ENCODE assay signal across 25 cellular contexts in the genomic region with DNA sequence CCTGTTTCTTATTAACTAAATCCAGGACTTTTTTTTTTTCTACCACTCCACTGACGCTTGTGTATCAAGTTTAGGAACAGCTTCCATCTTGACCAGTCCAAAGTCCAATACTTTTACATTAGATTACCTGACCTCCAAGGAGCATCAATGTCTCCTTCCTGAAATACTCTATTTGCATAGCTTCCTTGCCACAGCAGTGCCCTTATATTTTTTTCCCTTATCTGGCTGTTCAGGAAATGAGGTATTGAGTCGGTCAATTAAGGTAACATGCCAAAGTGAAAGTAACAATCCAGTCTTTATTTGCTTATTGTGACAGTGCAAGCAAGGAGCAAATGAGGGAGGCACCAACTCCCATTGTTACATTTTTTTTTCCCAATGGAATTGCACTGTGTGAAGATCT.
DNase-seq lines count a peak whose midpoint lies in the region; ATAC-seq, FAIRE-seq and TF ChIP-seq lines count a peak whose summit lies in the region.
"Had no signal": no experiment of that assay in that cellular context is flagged by ENCODE, and none has a peak within 500 bp of the region (broad histone marks: within the 10 kb centered on the region; RNA-seq: fewer than 3 reads in every experiment).

No MANE protein-coding gene starts in this region.

- H3K36me3 ChIP-seq in body of pancreas (replicated peaks in 1 of 2; ENCODE audit: insufficient read depth in 1 of 2, low read depth in 2 of 2): no peaks in the 10 kb centered on the region
- no peaks in the 10 kb centered on the region for H3K36me3 ChIP-seq in pancreas
- H3K36me3 ChIP-seq: SJSA1 had no signal

- no peaks in the 10 kb centered on the region for H3K4me1 Mint-ChIP-seq in activated CD4-positive, alpha-beta memory T cell treated with anti-CD3 and anti-CD28 coated beads for 36 hours (ENCODE audit: low read depth)
- H3K4me1 Mint-ChIP-seq: activated naive CD8-positive, alpha-beta T cell treated with anti-CD3 and anti-CD28 coated beads, Interleukin-2, amount 50 U/mL, for 24 hours; naive thymus-derived CD4-positive, alpha-beta T cell; stimulated activated memory B cell treated with anti-CD40 and anti-IgM and Interleukin-4, amounts not matched to agents 10 μg/mL and 1 μg/mL and 100 μg/mL, for 72 hours had no signal

- H3K9me3 ChIP-seq in body of pancreas (no peaks in the 10 kb centered on the region), pancreas (no peaks in the 10 kb centered on the region)
- H3K9me3 ChIP-seq: SJSA1, testis had no signal

- no peak overlapping the region for H3K4me3 ChIP-seq in body of pancreas
- H3K4me3 ChIP-seq in pancreas: no peak overlapping the region
- H3K4me3 ChIP-seq: SJSA1, testis had no signal

- H3K36me3 Mint-ChIP-seq in activated CD4-positive, alpha-beta memory T cell treated with anti-CD3 and anti-CD28 coated beads for 36 hours: no peaks in the 10 kb centered on the region
- H3K36me3 Mint-ChIP-seq: naive thymus-derived CD4-positive, alpha-beta T cell; stimulated activated memory B cell treated with anti-CD40 and anti-IgM and Interleukin-4, amounts not matched to agents 10 μg/mL and 1 μg/mL and 100 μg/mL, for 72 hours had no signal

- no peak overlapping the region for H3K27ac ChIP-seq in body of pancreas
- H3K27ac ChIP-seq in pancreas: no peak overlapping the region
- H3K27ac ChIP-seq: SJSA1, testis had no signal

- no peaks in the 10 kb centered on the region for H3K9me3 Mint-ChIP-seq in activated CD4-positive, alpha-beta memory T cell treated with anti-CD3 and anti-CD28 coated beads for 36 hours
- H3K9me3 Mint-ChIP-seq: CD4-positive, alpha-beta T cell had no signal

- 13 to 15% methylated on average over 2 of the region's 2 CpGs for WGBS in body of pancreas, 2 donors
- WGBS in pancreas, 2 donors: 12 to 21% methylated on average over 2 of the region's 2 CpGs

- TF ChIP-seq CTCF in body of pancreas (IDR thresholded peaks at IDR 0.05) (no peak), pancreas (IDR thresholded peaks at IDR 0.05) (no peak)

- intact Hi-C loops in body of pancreas (cut with DNase I): no loop called here
- intact Hi-C loops in pancreas (cut with DNase I): no loop called here
- intact Hi-C loops in activated CD4-positive, alpha-beta memory T cell treated with anti-CD3 and anti-CD28 coated beads for 36 hours (cut with micrococcal nuclease): no loop called here

- peak; percentile 15 for DNase-seq in Daoy (ENCODE audit: low read depth)
- peak; percentile 0 for DNase-seq in M059J (ENCODE audit: low read depth)
- no peak for DNase-seq in body of pancreas
- DNase-seq in pancreas: no peak
- no peak for DNase-seq in activated naive CD4-positive, alpha-beta T cell treated with anti-CD3 and anti-CD28 coated beads, Interleukin-2, amount 50 U/mL, for 16 hours
- DNase-seq in activated CD4-positive, alpha-beta memory T cell treated with anti-CD3 and anti-CD28 coated beads for 36 hours: no peak
- DNase-seq in activated CD8-positive, alpha-beta memory T cell treated with anti-CD3 and anti-CD28 coated beads, Interleukin-2, amount 50 U/mL, for 48 hours: no peak
- DNase-seq: activated CD4-positive, alpha-beta T cell treated with anti-CD3 and anti-CD28 coated beads for 1 hour; activated CD8-positive, alpha-beta T cell treated with anti-CD3 and anti-CD28 coated beads, Interleukin-2, amount 10 ng/mL, durations not matched to agents 7 days and 5 days; activated gamma-delta T cell; activated naive CD8-positive, alpha-beta T cell treated with anti-CD3 and anti-CD28 coated beads, Interleukin-2, amount 50 U/mL, for 24 hours; CD4-positive, alpha-beta T cell; GF-D8; H7; mesenchymal stem cell; naive thymus-derived CD4-positive, alpha-beta T cell; NCI-H1092; NCI-H1930; NCI-H446; NK-92 treated with Interleukin-12 subunit alpha and Interleukin-12 subunit beta, amount 100 ng/mL, for 24 hours; retina; stimulated activated CD4-positive, alpha-beta T cell treated with anti-CD3 and anti-CD28 coated beads, Interleukin-4, amount 100 ng/mL, for 1 hour; testis had no signal

- FAIRE-seq in pancreas (lab: Jason Lieb, UNC): no peak

- CTCF ChIA-PET in activated CD4-positive, alpha-beta memory T cell treated with anti-CD3 and anti-CD28 coated beads for 36 hours (lab: Charles Lee): no interaction called here

- no peaks in the 10 kb centered on the region for H3K27me3 ChIP-seq in body of pancreas
- H3K27me3 ChIP-seq in pancreas: no peaks in the 10 kb centered on the region
- H3K27me3 ChIP-seq: SJSA1, testis had no signal

- no peak overlapping the region for H3K27ac Mint-ChIP-seq in activated CD4-positive, alpha-beta memory T cell treated with anti-CD3 and anti-CD28 coated beads for 36 hours
- H3K27ac Mint-ChIP-seq: activated CD8-positive, alpha-beta T cell treated with anti-CD3 and anti-CD28 coated beads, Interleukin-2, amount 10 ng/mL, durations not matched to agents 7 days and 5 days; activated naive CD8-positive, alpha-beta T cell treated with anti-CD3 and anti-CD28 coated beads, Interleukin-2, amount 50 U/mL, for 24 hours; CD4-positive, alpha-beta T cell; naive thymus-derived CD4-positive, alpha-beta T cell; stimulated activated memory B cell treated with anti-CD40 and anti-IgM and Interleukin-4, amounts not matched to agents 10 μg/mL and 1 μg/mL and 100 μg/mL, for 72 hours had no signal

- peak; percentile 62 for ATAC-seq in body of pancreas
- ATAC-seq in pancreas: peak in 3 of 4 donors; percentile 51 to 57 (median 56)
- ATAC-seq: activated CD8-positive, alpha-beta T cell treated with anti-CD3 and anti-CD28 coated beads, Interleukin-2, amount 10 ng/mL, durations not matched to agents 7 days and 5 days; activated naive CD8-positive, alpha-beta T cell treated with anti-CD3 and anti-CD28 coated beads, Interleukin-2, amount 50 U/mL, for 24 hours; naive thymus-derived CD4-positive, alpha-beta T cell; stimulated activated memory B cell treated with anti-CD40 and anti-IgM and Interleukin-4, amounts not matched to agents 10 μg/mL and 1 μg/mL and 100 μg/mL, for 72 hours had no signal

- no peaks in the 10 kb centered on the region for H3K27me3 Mint-ChIP-seq in activated CD4-positive, alpha-beta memory T cell treated with anti-CD3 and anti-CD28 coated beads for 36 hours
- H3K27me3 Mint-ChIP-seq: activated naive CD8-positive, alpha-beta T cell treated with anti-CD3 and anti-CD28 coated beads, Interleukin-2, amount 50 U/mL, for 24 hours; CD4-positive, alpha-beta T cell; naive thymus-derived CD4-positive, alpha-beta T cell; stimulated activated memory B cell treated with anti-CD40 and anti-IgM and Interleukin-4, amounts not matched to agents 10 μg/mL and 1 μg/mL and 100 μg/mL, for 72 hours had no signal

- peaks cover 9% of the 10 kb centered on the region for H3K4me1 ChIP-seq in body of pancreas
- no peaks in the 10 kb centered on the region for H3K4me1 ChIP-seq in pancreas
- H3K4me1 ChIP-seq: SJSA1, testis had no signal

- POLR2A ChIA-PET in activated CD4-positive, alpha-beta memory T cell treated with anti-CD3 and anti-CD28 coated beads for 36 hours (lab: Charles Lee): no interaction called here

- no peak overlapping the region for H3K4me3 Mint-ChIP-seq in activated CD4-positive, alpha-beta memory T cell treated with anti-CD3 and anti-CD28 coated beads for 36 hours
- H3K4me3 Mint-ChIP-seq: activated CD8-positive, alpha-beta T cell treated with anti-CD3 and anti-CD28 coated beads, Interleukin-2, amount 10 ng/mL, durations not matched to agents 7 days and 5 days; activated naive CD8-positive, alpha-beta T cell treated with anti-CD3 and anti-CD28 coated beads, Interleukin-2, amount 50 U/mL, for 24 hours; CD4-positive, alpha-beta T cell; naive thymus-derived CD4-positive, alpha-beta T cell; stimulated activated memory B cell treated with anti-CD40 and anti-IgM and Interleukin-4, amounts not matched to agents 10 μg/mL and 1 μg/mL and 100 μg/mL, for 72 hours had no signal

- no peak for TF ChIP-seq POLR2A in body of pancreas (IDR thresholded peaks at IDR 0.05)

Comparison
In these comparisons a context has a peak if more than half of its experiments do, and no peak if none do; other contexts are left out.
1. DNase-seq: peak in Daoy (single experiment) and M059J (single experiment); none in body of pancreas (0 of 4), pancreas (0 of 6), activated naive CD4-positive, alpha-beta T cell treated with anti-CD3 and anti-CD28 coated beads, Interleukin-2, amount 50 U/mL, for 16 hours (single experiment), activated CD4-positive, alpha-beta memory T cell treated with anti-CD3 and anti-CD28 coated beads for 36 hours (single experiment) and activated CD8-positive, alpha-beta memory T cell treated with anti-CD3 and anti-CD28 coated beads, Interleukin-2, amount 50 U/mL, for 48 hours (single experiment).